Comparison of ENCODE assay signal across 10 cellular contexts in genomic region chr1:229623838-229624237, GRCh38. TPM values are rescaled to one million over a fixed set of nuclear protein-coding genes. Genes with fewer than 3 reads are reported as not detected.
DNase-seq lines count a peak whose midpoint lies in the region; ATAC-seq and TF ChIP-seq lines count a peak whose summit lies in the region.
"Had no signal": no experiment of that assay in that cellular context is flagged by ENCODE, and none has a peak within 500 bp of the region (broad histone marks: within the 10 kb centered on the region; RNA-seq: fewer than 3 reads in every experiment).

No MANE protein-coding gene starts in this region.

- POLR2A ChIA-PET in A673 (lab: Charles Lee; ENCODE audit: low non-redundant PET) (no interaction called here), T-cell (lab: Charles Lee) (interaction anchor here in 1 of 2 donors (0.6 to 0.7 kb wide), 2 partner anchors 143 to 231 kb away, joined by 3 to 4 read pairs; no protein-coding TSS in a partner anchor), GM10248 (lab: Yijun Ruan, JAX) (interaction anchor here (1.3 kb wide), 1 partner anchor 45 kb away, joined by 3 read pairs; no protein-coding TSS in a partner anchor)

- no peak overlapping the region for H3K4me3 ChIP-seq in A673 (ENCODE audit: low read depth, low read length, poor library complexity, severe bottlenecking)
- peak overlapping the region; percentile 12; the same call in 1 of the 2 replicates for H3K4me3 ChIP-seq in GM08714 (ENCODE audit: low read length)
- peak overlapping the region; percentile 72 for H3K4me3 ChIP-seq in iPS-18a (ENCODE audit: low read length)
- H3K4me3 ChIP-seq in ovary = no peak overlapping the region

- no peak for TF ChIP-seq EP300 in ovary (IDR thresholded peaks at IDR 0.05)

- H3K27ac Mint-ChIP-seq in T-cell = peak overlapping the region in 1 of 2 donors; percentile 1

- TF ChIP-seq CTCF in A673 (conservative IDR thresholded peaks at IDR 0.05; ENCODE audit: low read depth, low read length) (no peak), ovary (IDR thresholded peaks at IDR 0.05) (no peak), GM10248 (IDR thresholded peaks at IDR 0.05; ENCODE audit: control extremely low read depth, extremely low read depth, low read depth, missing control alignments) (no peak)

- H3K9me3 ChIP-seq in A673 (ENCODE audit: low read depth, low read length, poor library complexity, severe bottlenecking) (no peaks in the 10 kb centered on the region), iPS-18a (ENCODE audit: control insufficient read depth, low read depth, low read length) (no peaks in the 10 kb centered on the region), ovary (no peaks in the 10 kb centered on the region)

- intact Hi-C loops in A673 (cut with micrococcal nuclease; ENCODE audit: unreplicated experiment) = no loop called here
- intact Hi-C loops in ovary (cut with DNase I) = loop anchor here in 1 of 4 donors (10.0 kb wide), 1 partner anchor 59 kb away; no protein-coding TSS in a partner anchor

- peak overlapping the region; percentile 86 to 98 (median 89) for H3K4me3 Mint-ChIP-seq in T-cell

- H3K9me3 Mint-ChIP-seq in T-cell = no peaks in the 10 kb centered on the region
- H3K9me3 Mint-ChIP-seq: CD14-positive monocyte had no signal

- H3K27me3 Mint-ChIP-seq in T-cell = no peaks in the 10 kb centered on the region

- H3K9ac ChIP-seq in iPS-18a (ENCODE audit: low read length) = no peak overlapping the region

- H3K36me3 ChIP-seq in A673 (ENCODE audit: insufficient read depth, low read length, poor library complexity, severe bottlenecking) (no peaks in the 10 kb centered on the region), iPS-18a (ENCODE audit: control insufficient read depth, low read depth, low read length) (peaks cover 3% of the 10 kb centered on the region), ovary (no peaks in the 10 kb centered on the region)

- H3K36me3 Mint-ChIP-seq in T-cell = peaks cover 5% of the 10 kb centered on the region

- no peak for DNase-seq in A673 (ENCODE audit: low spot score)
- no peak for DNase-seq in T-cell
- DNase-seq in ovary = no peak
- no peak for DNase-seq in GM10248 (ENCODE audit: extremely low spot score)
- DNase-seq: NCI-H187 treated with DMSO at 0.1 percent for 48 hours had no signal

- H3K4me1 Mint-ChIP-seq in T-cell = peaks cover 65 to 74% (median 68%) of the 10 kb centered on the region in 3 donors

- no peak overlapping the region for H3K27ac ChIP-seq in A673 (ENCODE audit: low read depth, low read length, poor library complexity, severe bottlenecking)
- H3K27ac ChIP-seq in iPS-18a (ENCODE audit: low read length) = no peak overlapping the region
- no peak overlapping the region for H3K27ac ChIP-seq in ovary

- 65 to 88% (median 88%) methylated on average over 1 of the region's 1 CpG for WGBS in ovary, 3 donors

- ATAC-seq in T-cell (replicated peaks in 1 of 4) (no peak), HG02623 (IDR thresholded peaks at IDR 0.05; ENCODE audit: unreplicated experiment) (no peak), HG02763 (IDR thresholded peaks at IDR 0.05; ENCODE audit: unreplicated experiment) (no peak)

- H3K27me3 ChIP-seq in A673 (replicated peaks; ENCODE audit: insufficient read depth, low read depth, low read length, poor library complexity) (no peaks in the 10 kb centered on the region), iPS-18a (ENCODE audit: control insufficient read depth, insufficient read depth, low read length) (peaks cover 8% of the 10 kb centered on the region), ovary (no peaks in the 10 kb centered on the region)

- TSS peak; percentile 22 for BruUV-seq in A673 (replicated peaks; lab: Mats Ljungman, UMichigan)

- H3K4me1 ChIP-seq in A673 (ENCODE audit: insufficient read depth, low read length, poor library complexity, severe bottlenecking) (peaks cover 22% of the 10 kb centered on the region), iPS-18a (ENCODE audit: control insufficient read depth, low read depth, low read length) (peaks cover 20% of the 10 kb centered on the region), ovary (ENCODE audit: insufficient read depth) (peaks cover 10% of the 10 kb centered on the region)

- CTCF ChIA-PET in A673 (lab: Charles Lee) = no interaction called here
- CTCF ChIA-PET in T-cell (lab: Charles Lee) = no interaction called here
- CTCF ChIA-PET in GM10248 (lab: Yijun Ruan, JAX) = interaction anchor here (1.2 to 2.9 kb wide), 8 partner anchors 8 to 368 kb away, joined by 3 to 20 read pairs (median 6); partner anchors contain the start of gene ABCB10

- no peak for TF ChIP-seq POLR2A in ovary (IDR thresholded peaks at IDR 0.05)

RNA-seq across cellular contexts. Expression of gene TAF5L, which starts 2.1 kb away (rescaled TPM):
- total RNA-seq in A673 (2021) (27.8 and 33.4 TPM in 2 replicates), T-cell (10 to 100 TPM; 18.8 to 28.9 (median 21.9) TPM), ovary (10 to 100 TPM in 6 of 7 donors, 1 to 10 TPM in 1; 7.6 to 19.8 (median 12.5) TPM)
- 10 to 100 TPM in 1 of 2 donors, 1 to 10 TPM in 1; 9.1 to 18.8 TPM for polyA plus RNA-seq in ovary

RNA-seq across cellular contexts. Expression of gene URB2, which starts 2.2 kb away (rescaled TPM):
- 26.2 and 33.3 TPM in 2 replicates for total RNA-seq in A673 (2021)
- total RNA-seq in T-cell = 10 to 100 TPM in 3 of 5 donors, 1 to 10 TPM in 2; 8.5 to 13.7 (median 12.7) TPM
- total RNA-seq in ovary = 10 to 100 TPM in 4 of 7 donors, 1 to 10 TPM in 3; 4.5 to 16.7 (median 11.2) TPM
- 1 to 10 TPM; 2.2 to 6.1 TPM for polyA plus RNA-seq in ovary

Comparison
In these comparisons a context has a peak if more than half of its experiments do, and no peak if none do; other contexts are left out.
1. H3K4me3 ChIP-seq: peak in GM08714 (single experiment) and iPS-18a (single experiment); none in A673 (single experiment) and ovary (single experiment).